ENCODE assay signal across 8 cellular contexts in the genomic region with DNA sequence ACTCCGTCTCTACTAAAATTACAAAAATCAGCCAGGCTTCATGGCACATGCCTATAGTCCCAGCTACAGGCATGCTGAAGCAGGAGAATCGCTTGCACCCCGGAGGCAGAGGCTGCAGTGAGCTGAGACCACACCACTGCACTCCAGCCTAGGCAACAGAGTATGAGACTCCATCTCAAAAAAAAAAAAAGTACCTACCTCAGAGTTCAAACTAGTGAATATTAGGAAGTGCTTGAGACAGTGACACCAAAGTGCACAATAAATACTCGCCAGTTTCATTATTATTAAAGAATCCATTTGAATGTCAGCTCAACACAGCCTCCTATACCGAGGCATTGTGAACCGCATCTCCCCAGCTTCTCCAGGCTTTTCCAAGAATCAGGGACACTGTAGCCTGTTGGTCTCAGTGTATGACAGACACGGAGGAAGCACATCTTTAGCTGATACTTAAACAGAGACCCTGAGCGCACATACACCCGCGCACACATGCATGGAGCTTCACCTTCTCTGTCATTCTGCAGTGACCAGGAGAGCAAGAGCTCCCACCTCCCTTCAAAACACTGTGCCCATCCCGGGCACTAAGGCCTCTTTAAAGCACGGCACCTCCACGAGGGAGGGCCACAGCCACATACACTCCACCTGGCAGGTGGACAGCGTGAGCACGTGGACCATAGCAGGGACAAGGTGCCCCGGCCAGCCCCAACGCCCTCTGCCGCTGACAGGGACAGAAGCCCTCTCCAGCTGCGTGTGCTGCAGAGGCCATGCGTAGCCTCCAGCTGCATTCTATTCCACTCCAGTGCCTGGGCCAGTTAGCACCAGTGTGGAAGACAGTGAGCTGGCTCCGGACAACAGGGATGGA. TPM values are rescaled to one million over a fixed set of nuclear protein-coding genes. Genes with fewer than 3 reads are reported as not detected.
DNase-seq lines count a peak whose midpoint lies in the region; ATAC-seq and TF ChIP-seq lines count a peak whose summit lies in the region.

No MANE protein-coding gene starts in this region.

- peak in 1 of 2 donors; percentile 14 for ATAC-seq in activated naive CD4-positive, alpha-beta T cell treated with anti-CD3 and anti-CD28 coated beads, Interleukin-2, amount 50 U/mL, for 72 hours
- peak; percentile 2 for ATAC-seq in activated T-helper 17 cell treated with anti-CD3 and anti-CD28 coated beads, Interleukin-2, amount 50 U/mL, for 72 hours (replicated peaks)
- ATAC-seq in left lobe of liver (peak; percentile 28), GM21619 (IDR thresholded peaks at IDR 0.05; ENCODE audit: unreplicated experiment) (no peak)

- H3K9me3 ChIP-seq in vagina (no peaks in the 10 kb centered on the region), HAP-1 (no peaks in the 10 kb centered on the region)

- no peak for TF ChIP-seq CTCF in vagina (IDR thresholded peaks at IDR 0.05)

- H3K27ac ChIP-seq in vagina = peak overlapping the region; percentile 82

- H3K4me3 ChIP-seq in vagina (no peak overlapping the region), HAP-1 (no peak overlapping the region)

- H3K36me3 Mint-ChIP-seq in activated naive CD4-positive, alpha-beta T cell treated with anti-CD3 and anti-CD28 coated beads, Interleukin-2, amount 50 U/mL, for 72 hours = peaks cover 35% of the 10 kb centered on the region in 2 donors
- peaks cover 56% of the 10 kb centered on the region for H3K36me3 Mint-ChIP-seq in activated T-helper 17 cell treated with anti-CD3 and anti-CD28 coated beads, Interleukin-2, amount 50 U/mL, for 72 hours (ENCODE audit: low read depth)

- peak overlapping the region; percentile 96 to 99 for H3K27ac Mint-ChIP-seq in activated naive CD4-positive, alpha-beta T cell treated with anti-CD3 and anti-CD28 coated beads, Interleukin-2, amount 50 U/mL, for 72 hours
- H3K27ac Mint-ChIP-seq in activated T-helper 17 cell treated with anti-CD3 and anti-CD28 coated beads, Interleukin-2, amount 50 U/mL, for 72 hours = peak overlapping the region; percentile 52

- H3K27me3 ChIP-seq in vagina (no peaks in the 10 kb centered on the region), HAP-1 (ENCODE audit: low read depth) (no peaks in the 10 kb centered on the region)

- DNase-seq in activated naive CD4-positive, alpha-beta T cell treated with anti-CD3 and anti-CD28 coated beads, Interleukin-2, amount 50 U/mL, for 72 hours (ENCODE audit: low spot score in 2 of 2) = no peak
- DNase-seq in activated naive CD4-positive, alpha-beta T cell treated with anti-CD3 and anti-CD28 coated beads, Interleukin-2, amount 50 U/mL, for 16 hours = no peak
- DNase-seq in left lobe of liver (ENCODE audit: low spot score) = no peak
- DNase-seq in vagina (ENCODE audit: extremely low spot score in 2 of 2) = no peak
- DNase-seq in H4 (ENCODE audit: low spot score) = no peak
- DNase-seq in HAP-1 (ENCODE audit: low spot score in 2 of 2) = no peak

- H3K4me3 Mint-ChIP-seq in activated T-helper 17 cell treated with anti-CD3 and anti-CD28 coated beads, Interleukin-2, amount 50 U/mL, for 72 hours = peak overlapping the region; percentile 88

- H3K4me1 Mint-ChIP-seq in activated T-helper 17 cell treated with anti-CD3 and anti-CD28 coated beads, Interleukin-2, amount 50 U/mL, for 72 hours = peaks cover 22% of the 10 kb centered on the region

- in situ Hi-C loops in HAP-1 (cut with MboI; ENCODE audit: low sequenced_read_pairs) = no loop called here

- H3K27me3 Mint-ChIP-seq in activated T-helper 17 cell treated with anti-CD3 and anti-CD28 coated beads, Interleukin-2, amount 50 U/mL, for 72 hours = no peaks in the 10 kb centered on the region

- H3K9me3 Mint-ChIP-seq in activated naive CD4-positive, alpha-beta T cell treated with anti-CD3 and anti-CD28 coated beads, Interleukin-2, amount 50 U/mL, for 72 hours = no peaks in the 10 kb centered on the region
- H3K9me3 Mint-ChIP-seq in activated T-helper 17 cell treated with anti-CD3 and anti-CD28 coated beads, Interleukin-2, amount 50 U/mL, for 72 hours = no peaks in the 10 kb centered on the region

- intact Hi-C loops in vagina (cut with DNase I) = loop anchor here (5.0 kb wide), 1 partner anchor 117 kb away; no protein-coding TSS in a partner anchor

- TF ChIP-seq POLR2A in vagina (IDR thresholded peaks at IDR 0.05) = no peak

- peaks cover 48% of the 10 kb centered on the region for H3K4me1 ChIP-seq in vagina
- H3K4me1 ChIP-seq in HAP-1 = peaks cover 9% of the 10 kb centered on the region

- H3K36me3 ChIP-seq in vagina = peaks cover 0 to 38% of the 10 kb centered on the region in 2 donors
- peaks cover 78% of the 10 kb centered on the region for H3K36me3 ChIP-seq in HAP-1 (replicated peaks)

RNA-seq across cellular contexts. Expression of a gene that starts 5.2 kb away (rescaled TPM):
- 1,000 to 10,000 TPM; 5,900 to 8,209 TPM for total RNA-seq in activated naive CD4-positive, alpha-beta T cell treated with anti-CD3 and anti-CD28 coated beads, Interleukin-2, amount 50 U/mL, for 72 hours
- total RNA-seq in activated T-helper 17 cell treated with anti-CD3 and anti-CD28 coated beads, Interleukin-2, amount 50 U/mL, for 72 hours = 1,000 to 10,000 TPM; 7,000 to 9,788 TPM
- total RNA-seq in left lobe of liver = 1,145 TPM
- 2,297 TPM for total RNA-seq in vagina
- total RNA-seq in H4 (2014; rRNA removed; shearing (Covaris generic)) = 9,561 and 11,555 TPM in 2 replicates

RNA-seq across cellular contexts. Expression of a gene that starts 16.3 kb away (rescaled TPM):
- total RNA-seq in activated naive CD4-positive, alpha-beta T cell treated with anti-CD3 and anti-CD28 coated beads, Interleukin-2, amount 50 U/mL, for 72 hours = 10 to 100 TPM; 10.3 to 16.4 TPM
- total RNA-seq in activated T-helper 17 cell treated with anti-CD3 and anti-CD28 coated beads, Interleukin-2, amount 50 U/mL, for 72 hours = 10 to 100 TPM in 1 of 2 donors, 1 to 10 TPM in 1; 8.0 to 13.0 TPM
- total RNA-seq in left lobe of liver (8.8 TPM), vagina (21.1 TPM)
- 2.1 and 5.4 TPM in 2 replicates for total RNA-seq in H4 (2014; rRNA removed; shearing (Covaris generic))

RNA-seq across cellular contexts. Expression of a gene that starts 28.6 kb away (rescaled TPM):
- total RNA-seq in activated naive CD4-positive, alpha-beta T cell treated with anti-CD3 and anti-CD28 coated beads, Interleukin-2, amount 50 U/mL, for 72 hours = 10 to 100 TPM; 78.8 to 79.8 TPM
- total RNA-seq in activated T-helper 17 cell treated with anti-CD3 and anti-CD28 coated beads, Interleukin-2, amount 50 U/mL, for 72 hours = 100 to 1,000 TPM in 1 of 2 donors, 10 to 100 TPM in 1; 61.6 to 133 TPM
- total RNA-seq in left lobe of liver (14.9 TPM), vagina (43.0 TPM)
- total RNA-seq in H4 (2014; rRNA removed; shearing (Covaris generic)) = 64.3 and 90.3 TPM in 2 replicates

RNA-seq across cellular contexts. Expression of a gene that starts 45.6 kb away (rescaled TPM):
- total RNA-seq in activated naive CD4-positive, alpha-beta T cell treated with anti-CD3 and anti-CD28 coated beads, Interleukin-2, amount 50 U/mL, for 72 hours = 100 to 1,000 TPM; 208 to 276 TPM
- 100 to 1,000 TPM; 167 to 176 TPM for total RNA-seq in activated T-helper 17 cell treated with anti-CD3 and anti-CD28 coated beads, Interleukin-2, amount 50 U/mL, for 72 hours
- total RNA-seq in left lobe of liver (9.0 TPM), vagina (25.5 TPM)
- total RNA-seq in H4 (2014; rRNA removed; shearing (Covaris generic)) = 126 and 187 TPM in 2 replicates

RNA-seq across cellular contexts. Expression of a gene that starts 46.4 kb away (rescaled TPM):
- total RNA-seq in activated naive CD4-positive, alpha-beta T cell treated with anti-CD3 and anti-CD28 coated beads, Interleukin-2, amount 50 U/mL, for 72 hours = 100 to 1,000 TPM; 305 to 440 TPM
- 100 to 1,000 TPM; 262 to 317 TPM for total RNA-seq in activated T-helper 17 cell treated with anti-CD3 and anti-CD28 coated beads, Interleukin-2, amount 50 U/mL, for 72 hours
- total RNA-seq in left lobe of liver (84.1 TPM), vagina (23.1 TPM)
- total RNA-seq in H4 (2014; rRNA removed; shearing (Covaris generic)) = 286 and 368 TPM in 2 replicates
